In genomic region chr20:1885254-1885653, GRCh38 we compare ENCODE assay signal across 36 cellular contexts.
"Had no signal": no experiment of that assay in that cellular context is flagged by ENCODE, and none has a peak within 500 bp of the region (broad histone marks: within the 10 kb centered on the region; RNA-seq: fewer than 3 reads in every experiment).

No MANE protein-coding gene starts in this region.

- H3K27me3 ChIP-seq: MG63 had no signal

- DNase-seq: Karpas-422, Kasumi-1, MG63, MM.1S, MV-4-11, NCI-H1048, NCI-H1092, NCI-H1092 treated with DMSO at 0.1 percent for 48 hours, NCI-H1105, NCI-H1105 treated with DMSO at 0.1 percent for 48 hours, NCI-H1417, NCI-H1417 treated with DMSO at 0.1 percent for 48 hours, NCI-H1436, NCI-H1436 treated with DMSO at 0.1 percent for 48 hours, NCI-H146, NCI-H1694, NCI-H1694 treated with DMSO at 0.1 percent for 48 hours, NCI-H187, NCI-H187 treated with DMSO at 0.1 percent for 48 hours, NCI-H1930, NCI-H2029, NCI-H2029 treated with DMSO at 0.1 percent for 48 hours, NCI-H2081, NCI-H2081 treated with DMSO at 0.1 percent for 48 hours, NCI-H2107, NCI-H2171, NCI-H2171 treated with DMSO at 0.1 percent for 48 hours, NCI-H2227 treated with DMSO at 0.1 percent for 48 hours, NCI-H226, NCI-H345, NCI-H446, NCI-H446 treated with DMSO at 0.1 percent for 48 hours, NCI-H510A, NCI-H510A treated with DMSO at 0.1 percent for 48 hours, NCI-H524, NCI-H524 treated with DMSO at 0.1 percent for 48 hours had no signal

- H3K4me3 ChIP-seq: MG63 had no signal

- H3K36me3 ChIP-seq: MG63 had no signal

- H3K9me3 ChIP-seq: MG63 had no signal
